ENCODE assay signal across 8 cellular contexts in genomic region chr6:125301435-125302391, GRCh38. TPM values are rescaled to one million over a fixed set of nuclear protein-coding genes. Genes with fewer than 3 reads are reported as not detected.
DNase-seq lines count a peak whose midpoint lies in the region; TF ChIP-seq lines count a peak whose summit lies in the region.

Gene HDDC2, minus strand, starts transcription at chr6:125301967. Its CDS starts 35 bp downstream, at chr6:125301932.

- DNase-seq in GM10248 (ENCODE audit: extremely low spot score) (peak; percentile 78), GOT3 (lab: John Stamatoyannopoulos, UW) (peak; percentile 19), LNCaP clone FGC (ENCODE audit: low read depth) (peak; percentile 15), T-helper 2 cell (peak; percentile 16 to 65 (median 18)), astrocyte of the hippocampus (ENCODE audit: low read depth, low spot score) (peak; percentile 89), hepatocyte (ENCODE audit: low spot score) (peak; percentile 85), retina (peak; percentile 91), KG1 (lab: John Stamatoyannopoulos, UW) (no peak)

- peak within 1 kb of the TSS; percentile 84 for H3K4me2 ChIP-seq in hepatocyte

- peak within 1 kb of the TSS; percentile 72 for H3K4me3 ChIP-seq in LNCaP clone FGC (ENCODE audit: low read depth, low read length)
- H3K4me3 ChIP-seq in hepatocyte: peak within 1 kb of the TSS; percentile 35

- peak within 1 kb of the TSS; percentile 90 for H3K27ac ChIP-seq in hepatocyte

- H3K36me3 ChIP-seq in hepatocyte (replicated peaks; ENCODE audit: insufficient read depth, low read depth): no peaks in the 10 kb centered on the region

- POLR2A ChIA-PET in GM10248 (lab: Yijun Ruan, JAX): no interaction called here

- H3K9me3 ChIP-seq in hepatocyte (ENCODE audit: low read depth): no peaks in the 10 kb centered on the region

- no peak for TF ChIP-seq CTCF in GM10248 (IDR thresholded peaks at IDR 0.05; ENCODE audit: control extremely low read depth, extremely low read depth, low read depth, missing control alignments)
- TF ChIP-seq CTCF in LNCaP clone FGC (IDR thresholded peaks at IDR 0.05; ENCODE audit: control insufficient read depth, extremely low read depth, insufficient read depth): no peak
- TF ChIP-seq CTCF in hepatocyte (IDR thresholded peaks at IDR 0.05; ENCODE audit: poor library complexity): no peak

- H3K4me1 ChIP-seq in hepatocyte (ENCODE audit: insufficient read depth): peaks cover 18% of the 10 kb centered on the region

- H2AFZ ChIP-seq in hepatocyte: peak within 1 kb of the TSS; percentile 42

- H3K9me2 ChIP-seq in hepatocyte (replicated peaks; ENCODE audit: insufficient read depth): no peaks in the 10 kb centered on the region

- H3K27me3 ChIP-seq in hepatocyte: no peaks in the 10 kb centered on the region

- H3K79me2 ChIP-seq in hepatocyte: peaks cover 37% of the 10 kb centered on the region

- 7% methylated on average over 51 of the region's 67 CpGs for WGBS in hepatocyte (ENCODE audit: low lambda C conversion rate, missing lambda C conversion rate)

- CTCF ChIA-PET in GM10248 (lab: Yijun Ruan, JAX): interaction anchor here (0.8 to 4.2 kb wide), 6 partner anchors 10 to 695 kb away, joined by 3 to 29 read pairs (median 3); no protein-coding TSS in a partner anchor

- no peaks in the 10 kb centered on the region for H4K20me1 ChIP-seq in hepatocyte (ENCODE audit: insufficient read depth, poor library complexity, severe bottlenecking)

RNA-seq across cellular contexts. Expression of gene HDDC2, which starts in this region (rescaled TPM):
- 70.6 and 79.8 TPM in 2 replicates for total RNA-seq in hepatocyte
- polyA plus RNA-seq in hepatocyte: 109 and 110 TPM in 2 replicates
